In genomic region chr5:60586307-60586901, GRCh38 we compare ENCODE assay signal across 9 cellular contexts.
DNase-seq lines count a peak whose midpoint lies in the region; ATAC-seq and TF ChIP-seq lines count a peak whose summit lies in the region.
"Had no signal": no experiment of that assay in that cellular context is flagged by ENCODE, and none has a peak within 500 bp of the region (broad histone marks: within the 10 kb centered on the region; RNA-seq: fewer than 3 reads in every experiment).

No MANE protein-coding gene starts in this region.

- no peaks in the 10 kb centered on the region for H3K79me2 ChIP-seq in SK-N-SH (ENCODE audit: insufficient read depth)

- no peaks in the 10 kb centered on the region for H3K9me2 ChIP-seq in SK-N-SH

- H2AFZ ChIP-seq in SK-N-SH (ENCODE audit: low read depth): no peak overlapping the region

- CTCF ChIA-PET in SK-N-SH (lab: Yijun Ruan, JAX): interaction anchor here (0.7 to 2.4 kb wide), 13 partner anchors 12 to 820 kb away, joined by 3 to 21 read pairs (median 3); no protein-coding TSS in a partner anchor

- ATAC-seq in GM19395 (IDR thresholded peaks at IDR 0.05; ENCODE audit: unreplicated experiment) (peak; percentile 53), HG02588 (IDR thresholded peaks at IDR 0.05; ENCODE audit: unreplicated experiment) (no peak)

- POLR2A ChIA-PET in SK-N-SH (lab: Yijun Ruan, JAX): no interaction called here

- H3K4me2 ChIP-seq in SK-N-SH: no peak overlapping the region

- no peaks in the 10 kb centered on the region for H3K36me3 ChIP-seq in SK-N-SH (replicated peaks in 1 of 2; ENCODE audit: control insufficient read depth in 1 of 2, insufficient read depth in 2 of 2, low read length in 1 of 2)

- WGBS in SK-N-SH (ENCODE audit: low lambda C conversion rate): 88% methylated on average over 1 of the region's 1 CpG

- TF ChIP-seq EP300 in SK-N-SH (IDR thresholded peaks at IDR 0.05; ENCODE audit: borderline replicate concordance in 1 of 2, low read depth in 1 of 2, low read length in 1 of 2): no peak

- H3K9ac ChIP-seq in SK-N-SH: no peak overlapping the region

- H4K20me1 ChIP-seq in SK-N-SH (ENCODE audit: insufficient read depth): no peaks in the 10 kb centered on the region

- H3K4me3 ChIP-seq in AG09309 (ENCODE audit: control insufficient read depth, low read depth, low read length) (no peak overlapping the region), SK-N-SH (ENCODE audit: low read depth in 2 of 2, low read length in 1 of 2) (no peak overlapping the region)
- H3K4me3 ChIP-seq: mucosa of descending colon had no signal

- TF ChIP-seq RAD21 in SK-N-SH (IDR thresholded peaks at IDR 0.05; ENCODE audit: low read length): peak; percentile 73

- no peaks in the 10 kb centered on the region; a peak in 1 of 4 replicates for H3K4me1 ChIP-seq in SK-N-SH (ENCODE audit: control insufficient read depth in 1 of 2, insufficient read depth in 2 of 2, low read depth in 1 of 2, low read length in 1 of 2)

- H3F3A ChIP-seq in SK-N-SH (replicated peaks; ENCODE audit: insufficient read depth): no peaks in the 10 kb centered on the region

- DNase-seq in AG09309 (ENCODE audit: low read depth): peak; percentile 3
- peak; percentile 6 for DNase-seq in SK-N-SH
- DNase-seq in inferior parietal cortex (ENCODE audit: extremely low spot score): peak; percentile 67
- DNase-seq in retina: no peak
- no peak for DNase-seq in AG08396 (ENCODE audit: low spot score)
- DNase-seq in cortex of kidney (lab: John Stamatoyannopoulos, UW): no peak

- H3K27ac ChIP-seq in SK-N-SH (ENCODE audit: low read depth in 2 of 2, low read length in 1 of 2): no peak overlapping the region

- H3K27me3 ChIP-seq in SK-N-SH (ENCODE audit: insufficient read depth): no peaks in the 10 kb centered on the region

- no peaks in the 10 kb centered on the region for H3K9me3 ChIP-seq in SK-N-SH
- H3K9me3 ChIP-seq: mucosa of descending colon had no signal

- TF ChIP-seq CTCF in AG09309 (IDR thresholded peaks at IDR 0.05; ENCODE audit: control insufficient read depth, insufficient read depth, low read depth, low read length, missing control alignments): peak; percentile 38
- peak; percentile 65 for TF ChIP-seq CTCF in SK-N-SH (IDR thresholded peaks at IDR 0.05)

TF ChIP-seq in SK-N-SH, 30 proteins besides CTCF, POLR2A, EP300 and RAD21:
- TF ChIP-seq TAF1 (IDR thresholded peaks at IDR 0.05; ENCODE audit: borderline replicate concordance, low read depth, low read length) (no peak), SMC3 (IDR thresholded peaks at IDR 0.05; ENCODE audit: low read depth, low read length) (peak; percentile 48)

Comparison
In these comparisons a context has a peak if more than half of its experiments do, and no peak if none do; other contexts are left out.
1. DNase-seq: peak in AG09309 (single experiment), SK-N-SH (single experiment) and inferior parietal cortex (single experiment); none in retina (single experiment), AG08396 (single experiment) and cortex of kidney (single experiment).